8 cellular contexts compared by ENCODE assay signal in the genomic region with DNA sequence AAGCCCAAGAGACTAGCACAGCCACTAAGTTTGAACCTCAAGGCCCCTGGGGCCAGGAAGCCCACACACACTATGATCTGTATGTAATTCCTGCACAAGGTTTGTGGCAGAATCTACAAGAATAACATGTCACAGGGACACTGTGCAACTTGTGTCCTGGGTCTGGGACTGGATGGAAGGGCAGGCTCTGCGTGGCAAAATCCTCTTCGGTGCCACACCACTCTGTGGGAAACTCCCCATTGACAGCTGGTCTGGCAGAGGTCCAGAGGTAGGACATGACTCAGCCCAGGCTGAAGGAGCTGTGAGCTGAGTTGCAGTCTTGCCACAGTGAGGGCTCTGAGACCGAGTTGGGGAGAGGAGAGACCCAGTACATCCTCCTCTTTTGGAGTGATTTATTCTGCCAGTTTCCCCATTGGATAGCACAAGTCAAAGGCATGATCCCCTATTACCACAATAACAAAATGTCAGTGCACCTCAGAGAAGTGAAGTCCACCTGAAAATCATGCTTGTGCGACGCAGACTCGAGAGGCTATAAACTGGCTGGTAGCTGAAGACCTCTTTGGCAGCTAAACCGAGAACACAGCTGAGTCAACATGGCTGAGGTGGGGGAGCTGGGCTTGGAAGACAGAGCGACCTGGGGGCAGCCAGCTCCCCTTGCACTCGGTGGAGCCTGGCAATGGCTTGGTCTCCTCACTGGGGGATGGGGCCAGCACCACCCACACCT. TPM values are rescaled to one million over a fixed set of nuclear protein-coding genes. Genes with fewer than 3 reads are reported as not detected.
A peak's percentile ranks its signal among the peaks of the same experiment; 100 is the strongest.
DNase-seq lines count a peak whose midpoint lies in the region; ATAC-seq and TF ChIP-seq lines count a peak whose summit lies in the region.

No MANE protein-coding gene starts in this region.

- H3K79me1 ChIP-seq in mesendoderm (ENCODE audit: low read length): no peaks in the 10 kb centered on the region

- H4K5ac ChIP-seq in mesendoderm (ENCODE audit: low read length): no peak overlapping the region

- TF ChIP-seq CTCF in adrenal gland (IDR thresholded peaks at IDR 0.05): no peak

- no peak overlapping the region for H3K18ac ChIP-seq in mesendoderm (ENCODE audit: low read length)

- ATAC-seq in Right ventricle myocardium inferior (peak; percentile 85), right cardiac atrium (peak; percentile 80 to 86)

- H3K36me3 ChIP-seq in adrenal gland (replicated peaks in 1 of 2) (peaks cover 0 to 57% of the 10 kb centered on the region in 2 donors), mesendoderm (ENCODE audit: control insufficient read depth, insufficient read depth, low read length) (no peaks in the 10 kb centered on the region)

- H3K4ac ChIP-seq in mesendoderm (ENCODE audit: low read depth, low read length): no peak overlapping the region

- no peaks in the 10 kb centered on the region for H3K9me3 ChIP-seq in adrenal gland (replicated peaks in 1 of 3)
- H3K9me3 ChIP-seq in right cardiac atrium (ENCODE audit: control insufficient read depth, low read length): no peaks in the 10 kb centered on the region

- no peak overlapping the region for H2BK15ac ChIP-seq in mesendoderm (replicated peaks; ENCODE audit: low read depth)

- intact Hi-C loops in Right ventricle myocardium inferior (cut with DNase I) (no loop called here), cardiac septum (cut with DNase I) (no loop called here), adrenal gland (cut with DNase I) (no loop called here), right cardiac atrium (cut with DNase I) (no loop called here)

- H3K27ac ChIP-seq in adrenal gland (peak overlapping the region in 1 of 5 donors; percentile 45), right cardiac atrium (ENCODE audit: low read length) (peak overlapping the region; percentile 28), mesendoderm (ENCODE audit: low read depth, low read length) (no peak overlapping the region)

- H3K4me3 ChIP-seq in adrenal gland: no peak overlapping the region
- H3K4me3 ChIP-seq in right cardiac atrium (ENCODE audit: low read length): no peak overlapping the region
- no peak overlapping the region for H3K4me3 ChIP-seq in mesendoderm (ENCODE audit: low read length)

- no peaks in the 10 kb centered on the region for H3K79me2 ChIP-seq in mesendoderm (ENCODE audit: control insufficient read depth, insufficient read depth, low read length)

- H3K9ac ChIP-seq in mesendoderm (ENCODE audit: low read length): no peak overlapping the region

- H3K4me2 ChIP-seq in mesendoderm (ENCODE audit: low read length): no peak overlapping the region

- WGBS in adrenal gland, 4 donors: 60 to 71% (median 66%) methylated on average over 7 to 9 of the region's 9 CpGs
- WGBS in right cardiac atrium: 57% methylated on average over 9 of the region's 9 CpGs
- WGBS in mesendoderm (ENCODE audit: extremely low coverage, insufficient coverage, low lambda C conversion rate): no CpG with 5 or more reads among the region's 9 CpGs

- no peak for DNase-seq in Right ventricle myocardium inferior (ENCODE audit: missing footprints)
- no peak for DNase-seq in cardiac septum (ENCODE audit: low spot score)
- DNase-seq in NCI-H2029 treated with DMSO at 0.1 percent for 48 hours (lab: John Stamatoyannopoulos, UW): peak; percentile 69
- DNase-seq in adrenal gland: peak; percentile 74 to 89 (median 87)
- DNase-seq in right cardiac atrium: peak; percentile 78 to 80 (median 79)
- DNase-seq in stimulated activated CD4-positive, alpha-beta T cell treated with anti-CD3 and anti-CD28 coated beads, Interleukin-1b, Interleukin-23, amount 100 ng/mL, for 24 hours (ENCODE audit: low read depth in 4 of 4, low spot score in 1 of 4): peak in 3 of 4 experiments; percentile 6 to 23 (median 7)
- DNase-seq in mesendoderm: no peak
- no peak for DNase-seq in NCI-H1930 (lab: John Stamatoyannopoulos, UW)

- H2BK5ac ChIP-seq in mesendoderm (ENCODE audit: low read length): no peak overlapping the region

- no peak overlapping the region for H2AK5ac ChIP-seq in mesendoderm (ENCODE audit: low read length)

- H3K4me1 ChIP-seq in adrenal gland (replicated peaks in 1 of 2) (peaks cover 0 to 10% of the 10 kb centered on the region in 2 donors), right cardiac atrium (ENCODE audit: control insufficient read depth, insufficient read depth, low read length) (no peaks in the 10 kb centered on the region), mesendoderm (ENCODE audit: control insufficient read depth, low read depth, low read length) (no peaks in the 10 kb centered on the region)

- H4K8ac ChIP-seq in mesendoderm (ENCODE audit: low read depth, low read length): no peak overlapping the region

- H3K27me3 ChIP-seq in adrenal gland (no peaks in the 10 kb centered on the region), right cardiac atrium (ENCODE audit: control insufficient read depth, insufficient read depth) (no peaks in the 10 kb centered on the region), mesendoderm (ENCODE audit: insufficient read depth, low read length, poor library complexity) (no peaks in the 10 kb centered on the region)

- H3K23ac ChIP-seq in mesendoderm (ENCODE audit: low read length): no peak overlapping the region

- H3K56ac ChIP-seq in mesendoderm (ENCODE audit: low read length): no peak overlapping the region

- H2BK120ac ChIP-seq in mesendoderm (ENCODE audit: low read depth, low read length): no peak overlapping the region

- TF ChIP-seq POLR2A in adrenal gland (IDR thresholded peaks at IDR 0.05): no peak

RNA-seq across cellular contexts. Expression of a gene that starts 23.3 kb away (rescaled TPM):
- total RNA-seq in Right ventricle myocardium inferior (not detected), cardiac septum (0.13 TPM), adrenal gland (1 to 10 TPM in 1 of 8 donors, under 1 TPM in 5, not detected in 2; 0.13 to 1.0 (median 0.30) TPM), right cardiac atrium (under 1 TPM; 0.20 to 0.76 (median 0.56) TPM)
- polyA plus RNA-seq in adrenal gland (under 1 TPM; 0.10 to 0.18 (median 0.16) TPM), right cardiac atrium (1.4 TPM)
- 0.01 TPM for polyA plus RNA-seq in mesendoderm (2013, experiment 1 of 2)
- polyA plus RNA-seq in mesendoderm (2013, experiment 2 of 2): not detected

Comparison
In these comparisons a context has a peak if more than half of its experiments do, and no peak if none do; other contexts are left out.
1. DNase-seq: peak in NCI-H2029 treated with DMSO at 0.1 percent for 48 hours (single experiment), adrenal gland (7 of 7), right cardiac atrium (3 of 3) and stimulated activated CD4-positive, alpha-beta T cell treated with anti-CD3 and anti-CD28 coated beads, Interleukin-1b, Interleukin-23, amount 100 ng/mL, for 24 hours (3 of 4); none in Right ventricle myocardium inferior (single experiment), cardiac septum (single experiment), mesendoderm (single experiment) and NCI-H1930 (0 of 2).